In genomic region chr1:205316179-205316578, GRCh38 we compare ENCODE assay signal across 12 cellular contexts.
DNase-seq lines count a peak whose midpoint lies in the region; ATAC-seq and TF ChIP-seq lines count a peak whose summit lies in the region.
"Had no signal": no experiment of that assay in that cellular context is flagged by ENCODE, and none has a peak within 500 bp of the region (broad histone marks: within the 10 kb centered on the region; RNA-seq: fewer than 3 reads in every experiment).

No MANE protein-coding gene starts in this region.

- no peak for TF ChIP-seq CTCF in OCI-LY1 (IDR thresholded peaks at IDR 0.05; ENCODE audit: low read length)
- no peak for TF ChIP-seq CTCF in neutrophil (IDR thresholded peaks at IDR 0.05)
- TF ChIP-seq CTCF in GM10248 (IDR thresholded peaks at IDR 0.05; ENCODE audit: control extremely low read depth, extremely low read depth, low read depth, missing control alignments): no peak

- H3K79me2 ChIP-seq in OCI-LY1 (ENCODE audit: insufficient read depth, low read length): peaks cover 90% of the 10 kb centered on the region

- H3K9ac ChIP-seq in OCI-LY1 (ENCODE audit: low read length): peak overlapping the region; percentile 20; the same call in 1 of the 2 replicates

- H3K9me3 ChIP-seq in OCI-LY1 (ENCODE audit: low read length) (no peaks in the 10 kb centered on the region), neutrophil (no peaks in the 10 kb centered on the region)

- H3K4me1 ChIP-seq in OCI-LY1 (ENCODE audit: insufficient read depth, low read length, severe bottlenecking): peaks cover 80% of the 10 kb centered on the region
- peaks cover 78 to 94% of the 10 kb centered on the region in 2 experiments for H3K4me1 ChIP-seq in neutrophil (ENCODE audit: control insufficient read depth in 1 of 2, insufficient read depth in 1 of 2, low read depth in 1 of 2, low read length in 1 of 2)

- no peaks in the 10 kb centered on the region for H3K9me2 ChIP-seq in OCI-LY1 (ENCODE audit: low read depth, low read length)

- peaks cover 83 to 87% of the 10 kb centered on the region in 2 donors for H3K4me1 Mint-ChIP-seq in effector memory CD8-positive, alpha-beta T cell (ENCODE audit: low read depth in 2 of 2)

- H3K4me3 Mint-ChIP-seq in effector memory CD8-positive, alpha-beta T cell: peak overlapping the region; percentile 98 to 99

- no peaks in the 10 kb centered on the region for H3K27me3 Mint-ChIP-seq in effector memory CD8-positive, alpha-beta T cell

- H3K36me3 Mint-ChIP-seq in effector memory CD8-positive, alpha-beta T cell (ENCODE audit: insufficient read depth): peaks cover 33% of the 10 kb centered on the region

- H3K27ac ChIP-seq in OCI-LY1 (ENCODE audit: low read depth, low read length, poor library complexity, severe bottlenecking) (peak overlapping the region; percentile 82), neutrophil (peak overlapping the region; percentile 98)

- peak overlapping the region; percentile 79 to 86 for H3K27ac Mint-ChIP-seq in effector memory CD8-positive, alpha-beta T cell

- no peak for ATAC-seq in effector memory CD8-positive, alpha-beta T cell (replicated peaks)
- ATAC-seq in GM19035 (IDR thresholded peaks at IDR 0.05; ENCODE audit: unreplicated experiment): no peak

- H3K9me3 Mint-ChIP-seq in effector memory CD8-positive, alpha-beta T cell: no peaks in the 10 kb centered on the region

- DNase-seq in NCI-H2029 (lab: John Stamatoyannopoulos, UW) (peak; percentile 31), NCI-H2029 treated with DMSO at 0.1 percent for 48 hours (lab: John Stamatoyannopoulos, UW) (no peak), GM10248 (ENCODE audit: extremely low spot score) (no peak)
- DNase-seq in effector memory CD8-positive, alpha-beta T cell: no peak
- no peak for DNase-seq in effector CD4-positive, alpha-beta T cell
- DNase-seq: aorta, Kasumi-1, midbrain, NCI-H774 had no signal

- H3K36me3 ChIP-seq in OCI-LY1 (ENCODE audit: insufficient read depth, low read length) (peaks cover 46% of the 10 kb centered on the region), neutrophil (peaks cover 52% of the 10 kb centered on the region)

- POLR2A ChIA-PET in GM10248 (lab: Yijun Ruan, JAX): no interaction called here

- no peak overlapping the region for H2AFZ ChIP-seq in OCI-LY1 (ENCODE audit: low read length)

- peak overlapping the region; percentile 68 for H3K4me2 ChIP-seq in OCI-LY1 (ENCODE audit: low read length)

- CTCF ChIA-PET in GM10248 (lab: Yijun Ruan, JAX): interaction anchor here (0.9 to 41.3 kb wide), 4 partner anchors 9 to 46 kb away, joined by 3 to 1591 read pairs (median 52); no protein-coding TSS in a partner anchor

- H3F3A ChIP-seq in OCI-LY1 (ENCODE audit: insufficient read depth, low read length): no peaks in the 10 kb centered on the region

- H3K4me3 ChIP-seq in OCI-LY1 (ENCODE audit: low read depth, low read length, poor library complexity, severe bottlenecking): peak overlapping the region; percentile 95
- H3K4me3 ChIP-seq in neutrophil (ENCODE audit: low read depth in 1 of 2, low read length in 1 of 2): peak overlapping the region; percentile 7 to 98

- H3K27me3 ChIP-seq in OCI-LY1 (ENCODE audit: insufficient read depth, low read length) (no peaks in the 10 kb centered on the region), neutrophil (no peaks in the 10 kb centered on the region)

- no peaks in the 10 kb centered on the region for H4K20me1 ChIP-seq in OCI-LY1 (ENCODE audit: insufficient read depth, low read length)
